ENCODE assay signal across 9 cellular contexts in genomic region chr3:45929042-45929679, GRCh38. TPM values are rescaled to one million over a fixed set of nuclear protein-coding genes. Genes with fewer than 3 reads are reported as not detected.
DNase-seq lines count a peak whose midpoint lies in the region; ATAC-seq, FAIRE-seq and TF ChIP-seq lines count a peak whose summit lies in the region.
"Had no signal": no experiment of that assay in that cellular context is flagged by ENCODE, and none has a peak within 500 bp of the region (broad histone marks: within the 10 kb centered on the region; RNA-seq: fewer than 3 reads in every experiment).

No MANE protein-coding gene starts in this region.

- CTCF ChIA-PET in K562 (lab: Yijun Ruan, JAX; ENCODE audit: low intra/inter-chr PET ratio) = interaction anchor here (0.8 to 2.2 kb wide), 9 partner anchors 150 to 1396 kb away, joined by 3 to 12 read pairs (median 7); no protein-coding TSS in a partner anchor

- TF ChIP-seq CTCF in DND-41 (IDR thresholded peaks at IDR 0.05; ENCODE audit: borderline replicate concordance, extremely low read depth, low read length, poor library complexity, severe bottlenecking) (peak; percentile 98), K562 (IDR thresholded peaks at IDR 0.05 in 2 of 3, conservative IDR thresholded peaks at IDR 0.05 in 1 of 3; ENCODE audit: insufficient read depth in 2 of 3, low read depth in 1 of 3, low read length in 3 of 3) (peak; percentile 86 to 93 (median 91))

- H3K27me3 ChIP-seq in DND-41 (ENCODE audit: insufficient read depth, low read length, poor library complexity) (no peaks in the 10 kb centered on the region), K562 (ENCODE audit: control insufficient read depth in 2 of 2, insufficient read depth in 2 of 2, low read length in 2 of 2) (no peaks in the 10 kb centered on the region)

- intact Hi-C loops in K562 (cut with micrococcal nuclease) = loop anchor here (1.0 to 10.0 kb wide), 2 partner anchors 168 to 264 kb away; no protein-coding TSS in a partner anchor

- peak; percentile 56 for FAIRE-seq in K562 (lab: Jason Lieb, UNC)

- H3K27ac ChIP-seq in DND-41 (ENCODE audit: low read length) (peak overlapping the region; percentile 74), K562 (ENCODE audit: extremely low read depth, low read depth, low read length) (no peak overlapping the region)

- 60% methylated on average over 9 of the region's 9 CpGs for WGBS in K562 (ENCODE audit: insufficient coverage, low coverage, missing lambda C conversion rate)

- no peak overlapping the region for H3K4me3 ChIP-seq in DND-41 (ENCODE audit: low read depth in 1 of 2, low read length in 2 of 2)
- H3K4me3 ChIP-seq in K562 = no peak overlapping the region

- no peak overlapping the region for H3K4me2 ChIP-seq in DND-41 (ENCODE audit: insufficient read depth, low read length)
- H3K4me2 ChIP-seq in K562 (ENCODE audit: insufficient read depth, low read length) = no peak overlapping the region

- POLR2A ChIA-PET in K562 (lab: Yijun Ruan, JAX) = interaction anchor here (0.6 to 1.3 kb wide), 4 partner anchors 10 to 102 kb away, joined by 3 to 5 read pairs (median 3); no protein-coding TSS in a partner anchor

- H3K9ac ChIP-seq in DND-41 (ENCODE audit: low read depth, low read length) (peak overlapping the region; percentile 21; the same call in 1 of the 2 replicates), K562 (ENCODE audit: insufficient read depth in 1 of 2, low read depth in 2 of 2, low read length in 2 of 2) (no peak overlapping the region)

- H2AFZ ChIP-seq in DND-41 (ENCODE audit: low read depth, low read length) = no peak overlapping the region
- no peak overlapping the region for H2AFZ ChIP-seq in K562 (ENCODE audit: low read depth, low read length)

- DNase-seq in DND-41 = peak; percentile 81
- peak; percentile 53 for DNase-seq in T-helper 9 cell
- DNase-seq in K562 (ENCODE audit: extremely low read depth in 1 of 4, low spot score in 3 of 4) = peak; percentile 70 to 85 (median 80)
- peak; percentile 26 for DNase-seq in left kidney (ENCODE audit: low read depth, low spot score)
- DNase-seq in stimulated activated CD4-positive, alpha-beta T cell treated with anti-CD3 and anti-CD28 coated beads, TNF-alpha, amount 100 ng/mL, for 48 hours (ENCODE audit: low read depth in 3 of 3) = peak; percentile 31 to 53 (median 48)

- no peak for TF ChIP-seq EP300 in K562 (IDR thresholded peaks at IDR 0.05; ENCODE audit: low read length)

- H3K9me1 ChIP-seq in K562 (ENCODE audit: control insufficient read depth, insufficient read depth, low read length) = peaks cover 3% of the 10 kb centered on the region

- ATAC-seq in DND-41 (ENCODE audit: insufficient read depth, low read depth) = peak; percentile 95
- peak; percentile 63 for ATAC-seq in HG03108 (IDR thresholded peaks at IDR 0.05; ENCODE audit: unreplicated experiment)
- peak; percentile 99 for ATAC-seq in K562
- ATAC-seq in HG02840 (IDR thresholded peaks at IDR 0.05; ENCODE audit: low FRiP score, unreplicated experiment) = no peak
- ATAC-seq in HG02981 (IDR thresholded peaks at IDR 0.05; ENCODE audit: unreplicated experiment) = no peak

- no peaks in the 10 kb centered on the region for H3K9me3 ChIP-seq in DND-41 (ENCODE audit: insufficient read depth, low read length, severe bottlenecking)
- H3K9me3 ChIP-seq in K562 (replicated peaks; ENCODE audit: control insufficient read depth, insufficient read depth, low read depth, low read length) = no peaks in the 10 kb centered on the region

- BruUV-seq in K562 (replicated peaks; lab: Mats Ljungman, UMichigan) = no TSS peak

- peak; percentile 88 to 89 for TF ChIP-seq RAD21 in K562 (CRISPR knock-in tag; conservative IDR thresholded peaks at IDR 0.05 in 1 of 2, IDR thresholded peaks at IDR 0.05 in 1 of 2)

- in situ Hi-C loops in K562 (cut with MboI) = loop anchor here (10.0 kb wide), 1 partner anchor 894 kb away; no protein-coding TSS in a partner anchor

- H3K4me1 ChIP-seq in DND-41 (ENCODE audit: insufficient read depth, low read length) = peaks cover 29% of the 10 kb centered on the region
- no peaks in the 10 kb centered on the region for H3K4me1 ChIP-seq in K562 (replicated peaks in 1 of 2; ENCODE audit: control insufficient read depth in 2 of 2, insufficient read depth in 2 of 2, low read length in 2 of 2)

- H4K20me1 ChIP-seq in DND-41 (ENCODE audit: insufficient read depth, low read length) (no peaks in the 10 kb centered on the region), K562 (replicated peaks; ENCODE audit: control insufficient read depth, insufficient read depth, low read length) (no peaks in the 10 kb centered on the region)

- H3K79me2 ChIP-seq in DND-41 (ENCODE audit: insufficient read depth, low read length) (peaks cover 52% of the 10 kb centered on the region), K562 (ENCODE audit: control insufficient read depth, insufficient read depth, low read length) (no peaks in the 10 kb centered on the region)

- TF ChIP-seq POLR2A in K562 (conservative IDR thresholded peaks at IDR 0.05) = no peak

- peaks cover 92% of the 10 kb centered on the region for H3K36me3 ChIP-seq in DND-41 (ENCODE audit: insufficient read depth, low read length)
- peaks cover 81% of the 10 kb centered on the region for H3K36me3 ChIP-seq in K562 (ENCODE audit: control insufficient read depth, insufficient read depth, low read length)

TF ChIP-seq in K562, 482 proteins besides CTCF, POLR2A, EP300 and RAD21 (continues in another document):
- no peak for TF ChIP-seq ZNF282 (CRISPR knock-in tag; IDR thresholded peaks at IDR 0.05)
- TF ChIP-seq FOXJ3 (CRISPR knock-in tag; IDR thresholded peaks at IDR 0.05) = no peak
- peak; percentile 52; the same call in 1 of the 2 replicates for TF ChIP-seq CC2D1A (IDR thresholded peaks at IDR 0.05)
- no peak for TF ChIP-seq ZBTB7A (IDR thresholded peaks at IDR 0.05; ENCODE audit: borderline replicate concordance, control insufficient read depth, low read depth, low read length)
- TF ChIP-seq ZNF175 (CRISPR knock-in tag; IDR thresholded peaks at IDR 0.05; ENCODE audit: low read depth) = no peak
- TF ChIP-seq, protein P1, sequence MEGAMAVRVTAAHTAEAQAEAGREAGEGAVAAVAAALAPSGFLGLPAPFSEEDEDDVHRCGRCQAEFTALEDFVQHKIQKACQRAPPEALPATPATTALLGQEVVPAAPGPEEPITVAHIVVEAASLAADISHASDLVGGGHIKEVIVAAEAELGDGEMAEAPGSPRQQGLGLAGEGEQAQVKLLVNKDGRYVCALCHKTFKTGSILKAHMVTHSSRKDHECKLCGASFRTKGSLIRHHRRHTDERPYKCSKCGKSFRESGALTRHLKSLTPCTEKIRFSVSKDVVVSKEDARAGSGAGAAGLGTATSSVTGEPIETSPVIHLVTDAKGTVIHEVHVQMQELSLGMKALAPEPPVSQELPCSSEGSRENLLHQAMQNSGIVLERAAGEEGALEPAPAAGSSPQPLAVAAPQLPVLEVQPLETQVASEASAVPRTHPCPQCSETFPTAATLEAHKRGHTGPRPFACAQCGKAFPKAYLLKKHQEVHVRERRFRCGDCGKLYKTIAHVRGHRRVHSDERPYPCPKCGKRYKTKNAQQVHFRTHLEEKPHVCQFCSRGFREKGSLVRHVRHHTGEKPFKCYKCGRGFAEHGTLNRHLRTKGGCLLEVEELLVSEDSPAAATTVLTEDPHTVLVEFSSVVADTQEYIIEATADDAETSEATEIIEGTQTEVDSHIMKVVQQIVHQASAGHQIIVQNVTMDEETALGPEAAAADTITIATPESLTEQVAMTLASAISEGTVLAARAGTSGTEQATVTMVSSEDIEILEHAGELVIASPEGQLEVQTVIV (CRISPR knock-in tag; IDR thresholded peaks at IDR 0.05; ENCODE audit: borderline replicate concordance) = no peak

RNA-seq across cellular contexts. Expression of gene CXCR6, which starts 14.1 kb away (rescaled TPM):
- not detected in 2 replicates for total RNA-seq in K562 (2011; cell fraction: chromatin; rRNA removed; ENCODE audit: low replicate concordance)
- not detected in 2 replicates for total RNA-seq in K562 (2011; cell fraction: nucleolus; rRNA removed)
- total RNA-seq in K562 (2011; cell fraction: nucleoplasm; rRNA removed) = not detected in 2 replicates
- not detected in 2 replicates for total RNA-seq in K562 (2014; rRNA removed)
- total RNA-seq in K562 (2014; rRNA removed; fragmentation: Illumina TruSeq; extraction: Trizol) = not detected in 2 replicates
- total RNA-seq in K562 (2015; rRNA removed; fragmentation: Illumina TruSeq; extraction: Trizol) = not detected in 2 replicates
- not detected in 2 replicates for total RNA-seq in K562 (2021)
- polyA plus RNA-seq in K562 (2011; rRNA removed) = not detected in 2 replicates
- not detected in 2 replicates for polyA plus RNA-seq in K562 (2011; cell fraction: cytosol; rRNA removed)
- polyA plus RNA-seq in K562 (2011; cell fraction: nucleus; rRNA removed) = not detected in 2 replicates
- polyA plus RNA-seq in K562 (2012) = 0.12 and 0.16 TPM in 2 replicates
- not detected in 2 replicates for polyA plus RNA-seq in K562 (2014; fragmentation: Illumina TruSeq; extraction: Trizol)
- under 1 TPM in 1 of 2 experiments, not detected in 1; 0.28 TPM for polyA plus RNA-seq in K562 (2014; fragmentation: Nextera tagmentation; extraction: Ambion mirVana)
- polyA plus RNA-seq in K562 (2014; rRNA removed) = not detected in 2 replicates
- polyA minus RNA-seq in K562 (2011; rRNA and poly(A)+ RNA removed) = not detected in 2 replicates
- not detected in 2 replicates for polyA minus RNA-seq in K562 (2011; cell fraction: cytosol; rRNA and poly(A)+ RNA removed)
- not detected in 2 replicates for polyA minus RNA-seq in K562 (2011; cell fraction: nucleus; rRNA and poly(A)+ RNA removed)

RNA-seq across cellular contexts. Expression of gene CCR9, which starts 42.8 kb away (rescaled TPM):
- total RNA-seq in K562 (2011; cell fraction: chromatin; rRNA removed; ENCODE audit: low replicate concordance) = not detected in 2 replicates
- total RNA-seq in K562 (2011; cell fraction: nucleolus; rRNA removed) = not detected in 2 replicates
- total RNA-seq in K562 (2011; cell fraction: nucleoplasm; rRNA removed) = not detected in 2 replicates
- total RNA-seq in K562 (2014; rRNA removed) (not detected in 2 replicates), K562 (2014; rRNA removed; fragmentation: Illumina TruSeq; extraction: Trizol) (not detected in 2 replicates), K562 (2015; rRNA removed; fragmentation: Illumina TruSeq; extraction: Trizol) (not detected in 2 replicates), K562 (2021) (not detected in 2 replicates)
- polyA plus RNA-seq in K562 (2011; rRNA removed) (not detected in 2 replicates), K562 (2014; fragmentation: Illumina TruSeq; extraction: Trizol) (not detected in 2 replicates), K562 (2014; fragmentation: Nextera tagmentation; extraction: Ambion mirVana) (not detected), K562 (2014; rRNA removed) (not detected in 2 replicates)
- polyA plus RNA-seq in K562 (2011; cell fraction: cytosol; rRNA removed) = not detected in 2 replicates
- polyA plus RNA-seq in K562 (2011; cell fraction: nucleus; rRNA removed) = not detected in 2 replicates
- 0.07 TPM in 1 of 2 replicates, not detected in the other for polyA plus RNA-seq in K562 (2012)
- not detected in 2 replicates for polyA minus RNA-seq in K562 (2011; rRNA and poly(A)+ RNA removed)
- not detected in 2 replicates for polyA minus RNA-seq in K562 (2011; cell fraction: cytosol; rRNA and poly(A)+ RNA removed)
- polyA minus RNA-seq in K562 (2011; cell fraction: nucleus; rRNA and poly(A)+ RNA removed) = not detected in 2 replicates
- total RNA-seq: T-helper 1 cell treated with Interleukin-12 subunit alpha and Interleukin-12 subunit beta and Interleukin-4 antibody, amounts not matched to agents 30 ng/mL and 1 ng/mL, for 36 hours had no signal

Comparison
In these comparisons a context has a peak if more than half of its experiments do, and no peak if none do; other contexts are left out.
1. ATAC-seq: peak in DND-41 (single experiment), HG03108 (single experiment) and K562 (single experiment); none in HG02840 (single experiment) and HG02981 (single experiment).
2. DNase-seq: peak in every context shown above with its lines; median percentile 81 in DND-41; 80 in K562; 53 in T-helper 9 cell; 48 in stimulated activated CD4-positive, alpha-beta T cell treated with anti-CD3 and anti-CD28 coated beads, TNF-alpha, amount 100 ng/mL, for 48 hours; 26 in left kidney.